In the genomic region with DNA sequence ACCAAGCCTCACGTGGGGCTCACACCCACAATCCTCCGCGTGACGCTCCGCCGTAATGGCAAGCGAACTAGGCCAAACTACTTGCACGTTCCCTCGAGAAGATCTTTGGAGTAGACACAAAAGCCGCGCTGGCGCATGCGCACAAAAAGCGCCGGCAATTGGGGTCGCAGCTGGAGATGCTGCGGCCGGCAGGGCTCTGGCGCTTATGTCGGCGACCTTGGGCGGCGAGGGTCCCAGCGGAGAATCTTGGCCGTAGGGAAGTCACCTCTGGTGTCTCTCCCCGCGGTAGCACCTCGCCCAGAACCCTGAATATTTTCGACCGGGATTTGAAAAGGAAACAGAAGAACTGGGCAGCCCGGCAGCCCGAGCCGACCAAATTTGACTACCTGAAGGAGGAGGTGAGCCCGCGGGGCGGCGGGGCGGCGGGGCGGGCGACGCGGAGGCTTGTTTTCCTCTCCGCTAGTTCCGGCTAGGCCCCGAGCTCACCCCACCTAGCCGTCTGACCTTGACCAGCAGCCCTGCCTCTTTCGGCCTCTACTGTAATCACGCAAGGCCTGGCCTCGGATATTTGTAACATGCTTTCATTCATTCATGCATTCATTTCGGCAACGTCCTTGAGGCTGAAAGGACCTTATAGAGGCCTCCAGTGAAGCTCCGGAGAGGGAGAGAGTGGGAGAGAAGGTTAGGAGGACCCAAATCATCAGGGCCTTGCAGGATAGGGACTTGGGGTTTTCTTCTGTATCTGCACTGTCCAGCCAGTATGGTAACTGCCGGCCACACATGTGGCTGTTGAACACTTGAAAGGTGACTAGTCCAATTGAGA, we compare ENCODE assay signal across 8 cellular contexts. TPM values are rescaled to one million over a fixed set of nuclear protein-coding genes. Genes with fewer than 3 reads are reported as not detected.
DNase-seq lines count a peak whose midpoint lies in the region; ATAC-seq and TF ChIP-seq lines count a peak whose summit lies in the region.

A gene with protein sequence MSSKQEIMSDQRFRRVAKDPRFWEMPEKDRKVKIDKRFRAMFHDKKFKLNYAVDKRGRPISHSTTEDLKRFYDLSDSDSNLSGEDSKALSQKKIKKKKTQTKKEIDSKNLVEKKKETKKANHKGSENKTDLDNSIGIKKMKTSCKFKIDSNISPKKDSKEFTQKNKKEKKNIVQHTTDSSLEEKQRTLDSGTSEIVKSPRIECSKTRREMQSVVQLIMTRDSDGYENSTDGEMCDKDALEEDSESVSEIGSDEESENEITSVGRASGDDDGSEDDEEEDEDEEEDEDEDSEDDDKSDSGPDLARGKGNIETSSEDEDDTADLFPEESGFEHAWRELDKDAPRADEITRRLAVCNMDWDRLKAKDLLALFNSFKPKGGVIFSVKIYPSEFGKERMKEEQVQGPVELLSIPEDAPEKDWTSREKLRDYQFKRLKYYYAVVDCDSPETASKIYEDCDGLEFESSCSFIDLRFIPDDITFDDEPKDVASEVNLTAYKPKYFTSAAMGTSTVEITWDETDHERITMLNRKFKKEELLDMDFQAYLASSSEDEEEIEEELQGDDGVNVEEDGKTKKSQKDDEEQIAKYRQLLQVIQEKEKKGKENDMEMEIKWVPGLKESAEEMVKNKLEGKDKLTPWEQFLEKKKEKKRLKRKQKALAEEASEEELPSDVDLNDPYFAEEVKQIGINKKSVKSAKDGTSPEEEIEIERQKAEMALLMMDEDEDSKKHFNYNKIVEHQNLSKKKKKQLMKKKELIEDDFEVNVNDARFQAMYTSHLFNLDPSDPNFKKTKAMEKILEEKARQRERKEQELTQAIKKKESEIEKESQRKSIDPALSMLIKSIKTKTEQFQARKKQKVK (minus strand): TSS at position 27 of the 823 bp plus-strand sequence. CDS start 1,779 bp downstream, outside the sequence.
A gene with protein sequence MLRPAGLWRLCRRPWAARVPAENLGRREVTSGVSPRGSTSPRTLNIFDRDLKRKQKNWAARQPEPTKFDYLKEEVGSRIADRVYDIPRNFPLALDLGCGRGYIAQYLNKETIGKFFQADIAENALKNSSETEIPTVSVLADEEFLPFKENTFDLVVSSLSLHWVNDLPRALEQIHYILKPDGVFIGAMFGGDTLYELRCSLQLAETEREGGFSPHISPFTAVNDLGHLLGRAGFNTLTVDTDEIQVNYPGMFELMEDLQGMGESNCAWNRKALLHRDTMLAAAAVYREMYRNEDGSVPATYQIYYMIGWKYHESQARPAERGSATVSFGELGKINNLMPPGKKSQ (plus strand): TSS at position 136 of the 823 bp plus-strand sequence. CDS start 41 bp downstream, at position 177.

- ATAC-seq in HG02798 (IDR thresholded peaks at IDR 0.05; ENCODE audit: poor library complexity, unreplicated experiment): peak; percentile 97

- peak within 1 kb of the TSS; percentile 69 for H3K14ac ChIP-seq in trophoblast cell (ENCODE audit: low read length)

- H3K9ac ChIP-seq in adipocyte (ENCODE audit: low read length) (peak within 1 kb of the TSS; percentile 94), trophoblast cell (ENCODE audit: low read length) (peak within 1 kb of the TSS; percentile 94)

- peak; percentile 61 for TF ChIP-seq POLR2A in transverse colon (IDR thresholded peaks at IDR 0.05)

- H3K27me3 ChIP-seq in adipocyte (replicated peaks; ENCODE audit: control insufficient read depth, insufficient read depth, low read length) (no peaks in the 10 kb centered on the region), trophoblast cell (ENCODE audit: insufficient read depth, low read length) (no peaks in the 10 kb centered on the region), transverse colon (no peaks in the 10 kb centered on the region)

- H2BK120ac ChIP-seq in trophoblast cell (ENCODE audit: insufficient read depth, low read length, poor library complexity): peak within 1 kb of the TSS; percentile 49

- peaks cover 4% of the 10 kb centered on the region for H3K79me1 ChIP-seq in trophoblast cell (ENCODE audit: low read length)

- H4K8ac ChIP-seq in trophoblast cell (ENCODE audit: low read depth, low read length): peak within 1 kb of the TSS; percentile 86

- WGBS in trophoblast cell (ENCODE audit: extremely low coverage, insufficient coverage, insufficient read length): no CpG with 5 or more reads among the region's 54 CpGs
- WGBS in transverse colon (ENCODE audit: low coverage in 1 of 2), 2 donors: 0 to 1% methylated on average over 6 to 41 of the region's 54 CpGs

- H3K4me2 ChIP-seq in trophoblast cell (ENCODE audit: low read length): peak within 1 kb of the TSS; percentile 73

- no peak within 1 kb of the TSS for H3K23ac ChIP-seq in trophoblast cell (ENCODE audit: low read length)

- peak within 1 kb of the TSS; percentile 75 for H4K91ac ChIP-seq in trophoblast cell (ENCODE audit: low read depth, low read length)

- peak within 1 kb of the TSS; percentile 67 for H3K4me3 ChIP-seq in GM12875 (ENCODE audit: low read depth, low read length)
- H3K4me3 ChIP-seq in adipocyte (ENCODE audit: low read length): peak within 1 kb of the TSS; percentile 96
- H3K4me3 ChIP-seq in trophoblast cell (ENCODE audit: low read depth, low read length): peak within 1 kb of the TSS; percentile 88
- H3K4me3 ChIP-seq in transverse colon: peak within 1 kb of the TSS; percentile 81 to 93 (median 86)

- H3K9me3 ChIP-seq in adipocyte (ENCODE audit: control insufficient read depth, low read length) (no peaks in the 10 kb centered on the region), trophoblast cell (ENCODE audit: insufficient read depth, low read depth, low read length) (no peaks in the 10 kb centered on the region), transverse colon (no peaks in the 10 kb centered on the region)

- H2AK5ac ChIP-seq in trophoblast cell (ENCODE audit: low read length): no peak within 1 kb of the TSS

- peak within 1 kb of the TSS; percentile 67 for H4K12ac ChIP-seq in trophoblast cell (ENCODE audit: low read depth, low read length)

- in situ Hi-C loops in transverse colon (cut with MboI; ENCODE audit: low pct_ligation_motif_present in 1 of 4, low pct_unique_long_range_greater_than_20kb in 1 of 4, low sequenced_read_pairs in 3 of 4): no loop called here

- H3K27ac ChIP-seq in trophoblast cell (ENCODE audit: low read depth, low read length) (peak within 1 kb of the TSS; percentile 46), transverse colon (peak within 1 kb of the TSS; percentile 94 to 98 (median 96))

- TF ChIP-seq EP300 in transverse colon (IDR thresholded peaks at IDR 0.05; ENCODE audit: low read depth): no peak

- H3K4ac ChIP-seq in trophoblast cell (ENCODE audit: low read depth, low read length): peak within 1 kb of the TSS; percentile 82

- intact Hi-C loops in cardiac septum (cut with DNase I): loop anchor here (5.0 kb wide), 1 partner anchor 133 kb away; no protein-coding TSS in a partner anchor
- intact Hi-C loops in transverse colon (cut with DNase I; ENCODE audit: low total_unique reads): no loop called here

- TF ChIP-seq CTCF in GM12875 (IDR thresholded peaks at IDR 0.05; ENCODE audit: borderline replicate concordance, insufficient read depth, low read depth, low read length): no peak
- TF ChIP-seq CTCF in transverse colon (IDR thresholded peaks at IDR 0.05): peak in 1 of 5 experiments; percentile 10

- DNase-seq in NCI-H1436 (lab: John Stamatoyannopoulos, UW) (peak; percentile 95), T follicular helper cell (ENCODE audit: low read depth) (peak; percentile 87), adipocyte (ENCODE audit: low read depth) (peak; percentile 98), cardiac septum (ENCODE audit: low spot score) (peak; percentile 96), trophoblast cell (peak; percentile 93 to 97), transverse colon (peak; percentile 96)

- peak within 1 kb of the TSS; percentile 73 for H3K18ac ChIP-seq in trophoblast cell (ENCODE audit: low read length)

- H3K36me3 ChIP-seq in adipocyte (ENCODE audit: control insufficient read depth, insufficient read depth, low read length, severe bottlenecking) (peaks cover 48% of the 10 kb centered on the region), trophoblast cell (ENCODE audit: control insufficient read depth in 1 of 2, insufficient read depth in 2 of 2, low read length in 2 of 2) (peaks cover 5 to 20% of the 10 kb centered on the region in 2 experiments), transverse colon (peaks cover 0 to 11% (median 5%) of the 10 kb centered on the region in 4 donors)

- no peak within 1 kb of the TSS for H2BK12ac ChIP-seq in trophoblast cell (ENCODE audit: low read length)

- peak within 1 kb of the TSS; percentile 14 for H2BK5ac ChIP-seq in trophoblast cell (ENCODE audit: low read depth, low read length, poor library complexity)

- peaks cover 6% of the 10 kb centered on the region for H3K79me2 ChIP-seq in trophoblast cell (ENCODE audit: control insufficient read depth, insufficient read depth, low read length, poor library complexity)

- H3K4me1 ChIP-seq in adipocyte (ENCODE audit: control insufficient read depth, insufficient read depth, low read length) (peaks cover 31% of the 10 kb centered on the region), trophoblast cell (ENCODE audit: control insufficient read depth in 1 of 2, insufficient read depth in 2 of 2, low read length in 2 of 2) (peaks cover 0 to 7% of the 10 kb centered on the region in 2 experiments), transverse colon (peaks cover 8 to 41% (median 26%) of the 10 kb centered on the region in 4 donors)

- peak within 1 kb of the TSS; percentile 80 for H2AFZ ChIP-seq in trophoblast cell (ENCODE audit: insufficient read depth, low read length, poor library complexity)

RNA-seq across cellular contexts. Expression of the first gene that starts in this region (rescaled TPM):
- total RNA-seq in cardiac septum: 15.1 TPM
- polyA plus RNA-seq in trophoblast cell (2013): 14.4 and 14.5 TPM in 2 replicates
- 10 to 100 TPM in 2 of 4 donors, 1 to 10 TPM in 2; 3.0 to 51.9 (median 12.3) TPM for total RNA-seq in transverse colon

RNA-seq across cellular contexts. Expression of the second gene that starts in this region (rescaled TPM):
- total RNA-seq in cardiac septum (65.0 TPM), transverse colon (10 to 100 TPM in 3 of 4 donors, 1 to 10 TPM in 1; 4.0 to 18.4 (median 14.8) TPM)
- polyA plus RNA-seq in trophoblast cell (2013): 10.8 and 12.2 TPM in 2 replicates

Comparison
In these comparisons a context has a peak if more than half of its experiments do, and no peak if none do; other contexts are left out.
1. Peak in every context shown above with its lines: DNase-seq, ATAC-seq, H3K4me3 ChIP-seq and H3K27ac ChIP-seq.